ENCODE assay signal across 17 cellular contexts in genomic region chr18:10416020-10416419, GRCh38. TPM values are rescaled to one million over a fixed set of nuclear protein-coding genes. Genes with fewer than 3 reads are reported as not detected.
A peak's percentile ranks its signal among the peaks of the same experiment; 100 is the strongest.
DNase-seq lines count a peak whose midpoint lies in the region; ATAC-seq, FAIRE-seq and TF ChIP-seq lines count a peak whose summit lies in the region.
"Had no signal": no experiment of that assay in that cellular context is flagged by ENCODE, and none has a peak within 500 bp of the region (broad histone marks: within the 10 kb centered on the region; RNA-seq: fewer than 3 reads in every experiment).

No MANE protein-coding gene starts in this region.

- H2BK120ac ChIP-seq in IMR-90 (ENCODE audit: low read depth, low read length): no peak overlapping the region
- no peak overlapping the region for H2BK120ac ChIP-seq in neuronal stem cell (ENCODE audit: low read depth, low read length)

- no peak overlapping the region for H3K23ac ChIP-seq in IMR-90 (ENCODE audit: low read depth, low read length)
- H3K23ac ChIP-seq in neuronal stem cell (ENCODE audit: low read depth, low read length, poor library complexity): no peak overlapping the region

- H3K14ac ChIP-seq in IMR-90 (replicated peaks; ENCODE audit: low read depth, low read length): no peak overlapping the region
- H3K14ac ChIP-seq in neuronal stem cell (ENCODE audit: low read length): no peak overlapping the region

- H3K4me3 Mint-ChIP-seq in brain: no peak overlapping the region
- H3K4me3 Mint-ChIP-seq: CD8-positive, alpha-beta memory T cell; HFFc6 had no signal

- H3K36me3 ChIP-seq in IMR-90 (ENCODE audit: control insufficient read depth, insufficient read depth, low read length): no peaks in the 10 kb centered on the region
- no peaks in the 10 kb centered on the region for H3K36me3 ChIP-seq in neuronal stem cell (replicated peaks in 1 of 2; ENCODE audit: control insufficient read depth in 2 of 2, insufficient read depth in 2 of 2, low read length in 2 of 2)
- H3K36me3 ChIP-seq: BLaER1 had no signal

- no peak overlapping the region for H4K91ac ChIP-seq in IMR-90 (ENCODE audit: insufficient read depth, low read depth, low read length)
- no peak overlapping the region for H4K91ac ChIP-seq in neuronal stem cell (ENCODE audit: low read depth, low read length, poor library complexity)

- no peak overlapping the region for H3K4me2 ChIP-seq in IMR-90 (ENCODE audit: low read depth, low read length)
- H3K4me2 ChIP-seq in neuronal stem cell (ENCODE audit: insufficient read depth, low read length, poor library complexity, severe bottlenecking): no peak overlapping the region
- H3K4me2 ChIP-seq: BLaER1 had no signal

- no peaks in the 10 kb centered on the region for H3K79me1 ChIP-seq in IMR-90 (ENCODE audit: low read depth in 1 of 2, low read length in 2 of 2)
- no peaks in the 10 kb centered on the region for H3K79me1 ChIP-seq in neuronal stem cell (ENCODE audit: low read depth, low read length)

- peaks cover 7% of the 10 kb centered on the region; the same call in 1 of the 2 replicates for H3K4me1 ChIP-seq in IMR-90 (ENCODE audit: control insufficient read depth, insufficient read depth, low read length)
- H3K4me1 ChIP-seq in neuronal stem cell (ENCODE audit: control insufficient read depth in 2 of 2, insufficient read depth in 1 of 2, low read depth in 1 of 2, low read length in 2 of 2): peaks cover 2 to 11% of the 10 kb centered on the region in 2 donors

- H3K27me3 ChIP-seq in IMR-90 (ENCODE audit: control insufficient read depth, insufficient read depth, low read length) (peaks cover 5% of the 10 kb centered on the region), neuronal stem cell (ENCODE audit: control insufficient read depth in 3 of 3, insufficient read depth in 3 of 3, low read depth in 1 of 3, low read length in 3 of 3) (no peaks in the 10 kb centered on the region)
- H3K27me3 ChIP-seq: BLaER1 had no signal

- DNase-seq in IMR-90: no peak
- no peak for DNase-seq in neuronal stem cell (ENCODE audit: low spot score)
- no peak for DNase-seq in urothelium cell line (ENCODE audit: low spot score)
- DNase-seq in caudate nucleus (lab: John Stamatoyannopoulos, UW): no peak
- DNase-seq in AG08396 (ENCODE audit: low spot score): no peak
- DNase-seq: AML-193; CD8-positive, alpha-beta memory T cell; DMS53; GF-D8; HCEC 1CT; HFFc6 had no signal

- H3K56ac ChIP-seq in IMR-90 (ENCODE audit: extremely low read depth, insufficient read depth, low read length): no peak overlapping the region

- H3K9me1 ChIP-seq in IMR-90 (ENCODE audit: insufficient read depth, low read length): no peaks in the 10 kb centered on the region; the same call in 1 of the 2 replicates

- POLR2A ChIA-PET in IMR-90 (lab: Charles Lee; ENCODE audit: unreplicated experiment): no interaction called here

- H2AK5ac ChIP-seq in IMR-90 (ENCODE audit: low read depth, low read length) (no peak overlapping the region), neuronal stem cell (ENCODE audit: low read depth, low read length) (no peak overlapping the region)

- H3K18ac ChIP-seq in IMR-90 (ENCODE audit: low read depth, low read length): no peak overlapping the region
- H3K18ac ChIP-seq in neuronal stem cell (ENCODE audit: low read length): no peak overlapping the region

- H3K36me3 Mint-ChIP-seq in brain: no peaks in the 10 kb centered on the region

- no peak overlapping the region for H3K4ac ChIP-seq in IMR-90 (ENCODE audit: low read depth, low read length)
- no peak overlapping the region for H3K4ac ChIP-seq in neuronal stem cell (ENCODE audit: low read length)

- no peak overlapping the region for H3K9ac ChIP-seq in IMR-90 (ENCODE audit: low read depth, low read length)
- no peak overlapping the region for H3K9ac ChIP-seq in neuronal stem cell (ENCODE audit: low read depth, low read length, poor library complexity)
- H3K9ac ChIP-seq: BLaER1 had no signal

- intact Hi-C loops in IMR-90 (cut with micrococcal nuclease): no loop called here

- in situ Hi-C loops in IMR-90 (cut with MboI; ENCODE audit: low sequenced_read_pairs): no loop called here

- no peak for TF ChIP-seq RAD21 in IMR-90 (IDR thresholded peaks at IDR 0.05; ENCODE audit: low read length)

- H3K9me3 ChIP-seq in IMR-90 (ENCODE audit: control insufficient read depth, insufficient read depth, low read length) (peaks cover 4% of the 10 kb centered on the region; the same call in 1 of the 2 replicates), neuronal stem cell (replicated peaks in 1 of 2; ENCODE audit: control insufficient read depth in 2 of 2, insufficient read depth in 1 of 2, low read depth in 1 of 2, low read length in 2 of 2) (peaks cover 2 to 13% of the 10 kb centered on the region in 2 donors)
- H3K9me3 ChIP-seq: BLaER1 had no signal

- H2BK5ac ChIP-seq in IMR-90 (ENCODE audit: low read depth, low read length, poor library complexity, severe bottlenecking) (no peak overlapping the region), neuronal stem cell (ENCODE audit: low read length) (no peak overlapping the region)

- no peak overlapping the region for H2BK15ac ChIP-seq in IMR-90 (ENCODE audit: low read depth, low read length)
- no peak overlapping the region for H2BK15ac ChIP-seq in neuronal stem cell (ENCODE audit: low read length)

- no peak for TF ChIP-seq POLR2A in IMR-90 (IDR thresholded peaks at IDR 0.05; ENCODE audit: low read depth, low read length)

- ATAC-seq in IMR-90 (ENCODE audit: low read depth): no peak
- ATAC-seq in HG02840 (IDR thresholded peaks at IDR 0.05; ENCODE audit: low FRiP score, unreplicated experiment): no peak

- H3K4me3 ChIP-seq in IMR-90 (ENCODE audit: insufficient read depth, low read depth, low read length): no peak overlapping the region
- H3K4me3 ChIP-seq in neuronal stem cell (ENCODE audit: low read length in 2 of 2): no peak overlapping the region
- H3K4me3 ChIP-seq: BLaER1 had no signal

- no peak overlapping the region for H2BK20ac ChIP-seq in IMR-90 (ENCODE audit: low read depth, low read length)

- TF ChIP-seq CTCF in IMR-90 (conservative IDR thresholded peaks at IDR 0.05; ENCODE audit: low read depth, low read length) (no peak), brain (conservative IDR thresholded peaks at IDR 0.05) (no peak)

- H3K27me3 Mint-ChIP-seq in brain: peaks cover 8% of the 10 kb centered on the region

- H2AFZ ChIP-seq in IMR-90 (replicated peaks; ENCODE audit: low read length, poor library complexity) (no peak overlapping the region), neuronal stem cell (ENCODE audit: low read length) (peak overlapping the region; percentile 2)

- H3K4me1 Mint-ChIP-seq in brain: peaks cover 41% of the 10 kb centered on the region
- H3K4me1 Mint-ChIP-seq: CD8-positive, alpha-beta memory T cell had no signal

- no peak overlapping the region for H2BK12ac ChIP-seq in neuronal stem cell (ENCODE audit: low read length)

- H4K5ac ChIP-seq in IMR-90 (ENCODE audit: low read depth, low read length): no peak overlapping the region

- BruUV-seq in IMR-90 (replicated peaks; lab: Mats Ljungman, UMichigan): no TSS peak

- WGBS in IMR-90 (ENCODE audit: extremely low coverage in 2 of 2, insufficient read length in 1 of 2), 2 experiments: 87% methylated on average over 6 of the region's 9 CpGs; no CpG with 5 or more reads in 1 of the 2 experiments
- WGBS in neuronal stem cell (ENCODE audit: extremely low coverage in 2 of 2, insufficient read length in 2 of 2, insufficient replicate concordance in 1 of 2), 2 donors: no CpG with 5 or more reads among the region's 9 CpGs

- H4K8ac ChIP-seq in IMR-90 (ENCODE audit: low read depth in 2 of 2, low read length in 2 of 2) (no peak overlapping the region), neuronal stem cell (ENCODE audit: low read depth, low read length) (no peak overlapping the region)

- peak overlapping the region in 4 of 5 experiments; percentile 42 to 70 (median 57) for H3K27ac Mint-ChIP-seq in brain
- H3K27ac Mint-ChIP-seq: HFFc6 had no signal

- no peak overlapping the region for H3K27ac ChIP-seq in IMR-90 (ENCODE audit: insufficient read depth, low read length)
- H3K27ac ChIP-seq in neuronal stem cell (replicated peaks; ENCODE audit: low read length): no peak overlapping the region
- no peak overlapping the region for H3K27ac ChIP-seq in caudate nucleus (ENCODE audit: low read depth, low read length)
- H3K27ac ChIP-seq: BLaER1, HL-60 had no signal

- peak; percentile 35 for FAIRE-seq in urothelium cell line (lab: Jason Lieb, UNC)
- FAIRE-seq: GM19239, H1 had no signal

- no peak overlapping the region for H2AK9ac ChIP-seq in IMR-90 (replicated peaks; ENCODE audit: low read depth, low read length, poor library complexity)

- H3K9me3 Mint-ChIP-seq in brain: peaks cover 3 to 15% (median 9%) of the 10 kb centered on the region in 5 experiments

- no peaks in the 10 kb centered on the region for H4K20me1 ChIP-seq in IMR-90 (ENCODE audit: insufficient read depth, low read length)
- H4K20me1 ChIP-seq: BLaER1 had no signal

- dilution Hi-C loops in IMR-90 (cut with HindIII; ENCODE audit: low sequenced_read_pairs, unreplicated experiment): no loop called here

- CTCF ChIA-PET in IMR-90 (lab: Yijun Ruan, JAX): interaction anchor here (0.6 kb wide), 1 partner anchor 110 kb away, joined by 3 read pairs; no protein-coding TSS in a partner anchor

TF ChIP-seq in IMR-90, 13 proteins besides CTCF, POLR2A, EP300 and RAD21:
- TF ChIP-seq FOS (IDR thresholded peaks at IDR 0.05; ENCODE audit: low read depth, low read length) (no peak), NFE2L2 (IDR thresholded peaks at IDR 0.05; ENCODE audit: low read depth, low read length) (no peak), CHD1 (IDR thresholded peaks at IDR 0.05; ENCODE audit: low read depth, low read length) (no peak), MAFK (IDR thresholded peaks at IDR 0.05; ENCODE audit: low read depth, low read length) (peak; percentile 29; the same call in 1 of the 2 replicates), ELK1 (IDR thresholded peaks at IDR 0.05; ENCODE audit: borderline replicate concordance, low read depth, low read length) (no peak), SMC3 (IDR thresholded peaks at IDR 0.05; ENCODE audit: low read depth, low read length) (no peak)

RNA-seq across cellular contexts. Expression of gene APCDD1, which starts 38.4 kb away (rescaled TPM):
- total RNA-seq in IMR-90 (2012; rRNA removed): 0.83 and 1.1 TPM in 2 replicates
- polyA plus RNA-seq in IMR-90 (2012; rRNA removed): 1.9 and 2.2 TPM in 2 replicates
- polyA plus RNA-seq in IMR-90 (2012; cell fraction: cytosol; rRNA removed): 1.2 and 3.0 TPM in 2 replicates
- polyA plus RNA-seq in IMR-90 (2012; cell fraction: nucleus; rRNA removed; ENCODE audit: low replicate concordance): 1.3 and 2.1 TPM in 2 replicates
- 36.8 TPM for polyA plus RNA-seq in brain (ENCODE audit: insufficient read depth, low read depth, low replicate concordance)
- polyA plus RNA-seq in neuronal stem cell (2013, experiment 1 of 2): 1.3 TPM
- 1.3 TPM for polyA plus RNA-seq in neuronal stem cell (2013, experiment 2 of 2)
- total RNA-seq: CD8-positive, alpha-beta memory T cell had no signal
- polyA plus RNA-seq: CD8-positive, alpha-beta memory T cell had no signal
